Comparison of ENCODE assay signal across 3 cellular contexts in genomic region chr2:70188460-70188859, GRCh38.
TF ChIP-seq lines count a peak whose summit lies in the region.

No MANE protein-coding gene starts in this region.

TF ChIP-seq in A549, 52 proteins besides CTCF, POLR2A, EP300 and RAD21:
- TF ChIP-seq FOSL2 (IDR thresholded peaks at IDR 0.05) (no peak), FOSL2 (CRISPR knock-in tag; IDR thresholded peaks at IDR 0.05) (peak; percentile 64; the same call in 1 of the 2 replicates), RARB (CRISPR knock-in tag; IDR thresholded peaks at IDR 0.05) (no peak)

TF ChIP-seq in HCT116, 20 proteins besides CTCF, POLR2A, EP300 and RAD21:
- TF ChIP-seq SRF (IDR thresholded peaks at IDR 0.05; ENCODE audit: low read depth): no peak
- no peak for TF ChIP-seq ZBTB33 (IDR thresholded peaks at IDR 0.05; ENCODE audit: extremely low read depth, insufficient replicate concordance, low read length)
- TF ChIP-seq CBX3 (IDR thresholded peaks at IDR 0.05; ENCODE audit: low read depth): no peak
- TF ChIP-seq ZFX (IDR thresholded peaks at IDR 0.05): no peak
- no peak for TF ChIP-seq EZH2phosphoT487 (IDR thresholded peaks at IDR 0.05; ENCODE audit: borderline replicate concordance)
- TF ChIP-seq MAX (IDR thresholded peaks at IDR 0.05): no peak
- no peak for TF ChIP-seq EGR1 (IDR thresholded peaks at IDR 0.05; ENCODE audit: low read depth)
- TF ChIP-seq ELF1 (IDR thresholded peaks at IDR 0.05; ENCODE audit: borderline replicate concordance, low read depth): no peak
- no peak for TF ChIP-seq FOSL1 (IDR thresholded peaks at IDR 0.05; ENCODE audit: low read depth)
- no peak for TF ChIP-seq POLR2AphosphoS5 (IDR thresholded peaks at IDR 0.05; ENCODE audit: low read depth, low read length)
- no peak for TF ChIP-seq SP1 (IDR thresholded peaks at IDR 0.05; ENCODE audit: low read depth)
- no peak for TF ChIP-seq JUND (IDR thresholded peaks at IDR 0.05)
- no peak for TF ChIP-seq SIN3A (IDR thresholded peaks at IDR 0.05; ENCODE audit: low read depth)
- TF ChIP-seq REST (IDR thresholded peaks at IDR 0.05; ENCODE audit: low read depth): no peak
- no peak for TF ChIP-seq EZH2 (IDR thresholded peaks at IDR 0.05)
- no peak for TF ChIP-seq TCF7L2 (IDR thresholded peaks at IDR 0.05; ENCODE audit: borderline replicate concordance, extremely low read depth, insufficient read depth, insufficient read length)
- TF ChIP-seq ZNF274 (IDR thresholded peaks at IDR 0.05; ENCODE audit: low read depth, low read length): no peak
- TF ChIP-seq ATF3 (IDR thresholded peaks at IDR 0.05): no peak

TF ChIP-seq in HepG2, 621 proteins besides CTCF, POLR2A, EP300 and RAD21 (continues in another document):
- no peak for TF ChIP-seq NR3C1 (CRISPR knock-in tag; IDR thresholded peaks at IDR 0.05)
- TF ChIP-seq, protein P1, sequence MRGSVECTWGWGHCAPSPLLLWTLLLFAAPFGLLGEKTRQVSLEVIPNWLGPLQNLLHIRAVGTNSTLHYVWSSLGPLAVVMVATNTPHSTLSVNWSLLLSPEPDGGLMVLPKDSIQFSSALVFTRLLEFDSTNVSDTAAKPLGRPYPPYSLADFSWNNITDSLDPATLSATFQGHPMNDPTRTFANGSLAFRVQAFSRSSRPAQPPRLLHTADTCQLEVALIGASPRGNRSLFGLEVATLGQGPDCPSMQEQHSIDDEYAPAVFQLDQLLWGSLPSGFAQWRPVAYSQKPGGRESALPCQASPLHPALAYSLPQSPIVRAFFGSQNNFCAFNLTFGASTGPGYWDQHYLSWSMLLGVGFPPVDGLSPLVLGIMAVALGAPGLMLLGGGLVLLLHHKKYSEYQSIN (CRISPR knock-in tag; IDR thresholded peaks at IDR 0.05; ENCODE audit: borderline replicate concordance): no peak
- TF ChIP-seq ZNF619 (CRISPR knock-in tag; IDR thresholded peaks at IDR 0.05): no peak
- no peak for TF ChIP-seq ZSCAN20 (CRISPR knock-in tag; IDR thresholded peaks at IDR 0.05; ENCODE audit: borderline replicate concordance)
- TF ChIP-seq, protein P2, sequence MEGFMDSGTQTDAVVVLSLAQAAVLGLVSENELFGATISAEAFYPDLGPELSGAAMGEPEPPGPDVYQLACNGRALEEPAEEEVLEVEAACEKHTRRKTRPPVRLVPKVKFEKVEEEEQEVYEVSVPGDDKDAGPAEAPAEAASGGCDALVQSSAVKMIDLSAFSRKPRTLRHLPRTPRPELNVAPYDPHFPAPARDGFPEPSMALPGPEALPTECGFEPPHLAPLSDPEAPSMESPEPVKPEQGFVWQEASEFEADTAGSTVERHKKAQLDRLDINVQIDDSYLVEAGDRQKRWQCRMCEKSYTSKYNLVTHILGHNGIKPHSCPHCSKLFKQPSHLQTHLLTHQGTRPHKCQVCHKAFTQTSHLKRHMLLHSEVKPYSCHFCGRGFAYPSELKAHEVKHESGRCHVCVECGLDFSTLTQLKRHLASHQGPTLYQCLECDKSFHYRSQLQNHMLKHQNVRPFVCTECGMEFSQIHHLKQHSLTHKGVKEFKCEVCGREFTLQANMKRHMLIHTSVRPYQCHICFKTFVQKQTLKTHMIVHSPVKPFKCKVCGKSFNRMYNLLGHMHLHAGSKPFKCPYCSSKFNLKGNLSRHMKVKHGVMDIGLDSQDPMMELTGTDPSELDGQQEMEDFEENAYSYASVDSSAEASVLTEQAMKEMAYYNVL (CRISPR knock-in tag; IDR thresholded peaks at IDR 0.05; ENCODE audit: borderline replicate concordance): no peak
- 0 out of 2 replicates have a peak, but pooled peaks have one; percentile 46 for TF ChIP-seq FOXO4 (CRISPR knock-in tag; conservative IDR thresholded peaks at IDR 0.05)
- 0 out of 2 replicates have a peak, but pooled peaks have one; percentile 34 for TF ChIP-seq BCL6 (CRISPR knock-in tag; IDR thresholded peaks at IDR 0.05)
- TF ChIP-seq TFAP4 (IDR thresholded peaks at IDR 0.05; ENCODE audit: borderline replicate concordance, low read depth): peak; percentile 20; the same call in 1 of the 2 replicates
- TF ChIP-seq ZNF430 (CRISPR knock-in tag; IDR thresholded peaks at IDR 0.05): no peak
- no peak for TF ChIP-seq ZNF451 (CRISPR knock-in tag; IDR thresholded peaks at IDR 0.05)
- TF ChIP-seq, protein P3, sequence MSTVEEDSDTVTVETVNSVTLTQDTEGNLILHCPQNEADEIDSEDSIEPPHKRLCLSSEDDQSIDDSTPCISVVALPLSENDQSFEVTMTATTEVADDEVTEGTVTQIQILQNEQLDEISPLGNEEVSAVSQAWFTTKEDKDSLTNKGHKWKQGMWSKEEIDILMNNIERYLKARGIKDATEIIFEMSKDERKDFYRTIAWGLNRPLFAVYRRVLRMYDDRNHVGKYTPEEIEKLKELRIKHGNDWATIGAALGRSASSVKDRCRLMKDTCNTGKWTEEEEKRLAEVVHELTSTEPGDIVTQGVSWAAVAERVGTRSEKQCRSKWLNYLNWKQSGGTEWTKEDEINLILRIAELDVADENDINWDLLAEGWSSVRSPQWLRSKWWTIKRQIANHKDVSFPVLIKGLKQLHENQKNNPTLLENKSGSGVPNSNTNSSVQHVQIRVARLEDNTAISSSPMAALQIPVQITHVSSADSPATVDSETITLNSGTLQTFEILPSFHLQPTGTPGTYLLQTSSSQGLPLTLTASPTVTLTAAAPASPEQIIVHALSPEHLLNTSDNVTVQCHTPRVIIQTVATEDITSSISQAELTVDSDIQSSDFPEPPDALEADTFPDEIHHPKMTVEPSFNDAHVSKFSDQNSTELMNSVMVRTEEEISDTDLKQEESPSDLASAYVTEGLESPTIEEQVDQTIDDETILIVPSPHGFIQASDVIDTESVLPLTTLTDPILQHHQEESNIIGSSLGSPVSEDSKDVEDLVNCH (CRISPR knock-in tag; IDR thresholded peaks at IDR 0.05): no peak
- TF ChIP-seq ZNF10 (CRISPR knock-in tag; IDR thresholded peaks at IDR 0.05; ENCODE audit: borderline replicate concordance, low read depth): no peak
- TF ChIP-seq RARG (CRISPR knock-in tag; IDR thresholded peaks at IDR 0.05; ENCODE audit: low read depth): no peak
- no peak for TF ChIP-seq ARID4A (CRISPR knock-in tag; IDR thresholded peaks at IDR 0.05; ENCODE audit: borderline replicate concordance)
- TF ChIP-seq ZSCAN9 (CRISPR knock-in tag; IDR thresholded peaks at IDR 0.05; ENCODE audit: borderline replicate concordance): peak; percentile 92
- TF ChIP-seq RFX5 (IDR thresholded peaks at IDR 0.05; ENCODE audit: low read depth, low read length): no peak
- TF ChIP-seq U2AF2 (IDR thresholded peaks at IDR 0.05; ENCODE audit: low read depth, low read length): no peak
- TF ChIP-seq, protein P4, sequence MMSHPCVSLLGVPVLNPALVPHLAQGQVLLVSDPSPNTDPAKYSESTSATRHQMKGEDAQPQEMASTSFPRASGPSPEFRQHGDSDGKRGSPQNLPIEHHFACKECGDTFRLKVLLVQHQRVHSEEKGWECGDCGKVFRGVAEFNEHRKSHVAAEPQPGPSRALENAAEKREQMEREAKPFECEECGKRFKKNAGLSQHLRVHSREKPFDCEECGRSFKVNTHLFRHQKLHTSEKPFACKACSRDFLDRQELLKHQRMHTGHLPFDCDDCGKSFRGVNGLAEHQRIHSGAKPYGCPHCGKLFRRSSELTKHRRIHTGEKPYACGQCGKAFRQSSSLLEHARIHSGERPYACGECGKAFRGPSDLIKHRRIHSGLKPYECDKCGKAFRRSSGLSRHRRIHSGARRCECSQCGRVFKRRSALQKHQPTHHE (CRISPR knock-in tag; IDR thresholded peaks at IDR 0.05; ENCODE audit: borderline replicate concordance): no peak
- TF ChIP-seq, protein P5, sequence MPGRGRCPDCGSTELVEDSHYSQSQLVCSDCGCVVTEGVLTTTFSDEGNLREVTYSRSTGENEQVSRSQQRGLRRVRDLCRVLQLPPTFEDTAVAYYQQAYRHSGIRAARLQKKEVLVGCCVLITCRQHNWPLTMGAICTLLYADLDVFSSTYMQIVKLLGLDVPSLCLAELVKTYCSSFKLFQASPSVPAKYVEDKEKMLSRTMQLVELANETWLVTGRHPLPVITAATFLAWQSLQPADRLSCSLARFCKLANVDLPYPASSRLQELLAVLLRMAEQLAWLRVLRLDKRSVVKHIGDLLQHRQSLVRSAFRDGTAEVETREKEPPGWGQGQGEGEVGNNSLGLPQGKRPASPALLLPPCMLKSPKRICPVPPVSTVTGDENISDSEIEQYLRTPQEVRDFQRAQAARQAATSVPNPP (CRISPR knock-in tag; IDR thresholded peaks at IDR 0.05): no peak
- TF ChIP-seq, protein P6, sequence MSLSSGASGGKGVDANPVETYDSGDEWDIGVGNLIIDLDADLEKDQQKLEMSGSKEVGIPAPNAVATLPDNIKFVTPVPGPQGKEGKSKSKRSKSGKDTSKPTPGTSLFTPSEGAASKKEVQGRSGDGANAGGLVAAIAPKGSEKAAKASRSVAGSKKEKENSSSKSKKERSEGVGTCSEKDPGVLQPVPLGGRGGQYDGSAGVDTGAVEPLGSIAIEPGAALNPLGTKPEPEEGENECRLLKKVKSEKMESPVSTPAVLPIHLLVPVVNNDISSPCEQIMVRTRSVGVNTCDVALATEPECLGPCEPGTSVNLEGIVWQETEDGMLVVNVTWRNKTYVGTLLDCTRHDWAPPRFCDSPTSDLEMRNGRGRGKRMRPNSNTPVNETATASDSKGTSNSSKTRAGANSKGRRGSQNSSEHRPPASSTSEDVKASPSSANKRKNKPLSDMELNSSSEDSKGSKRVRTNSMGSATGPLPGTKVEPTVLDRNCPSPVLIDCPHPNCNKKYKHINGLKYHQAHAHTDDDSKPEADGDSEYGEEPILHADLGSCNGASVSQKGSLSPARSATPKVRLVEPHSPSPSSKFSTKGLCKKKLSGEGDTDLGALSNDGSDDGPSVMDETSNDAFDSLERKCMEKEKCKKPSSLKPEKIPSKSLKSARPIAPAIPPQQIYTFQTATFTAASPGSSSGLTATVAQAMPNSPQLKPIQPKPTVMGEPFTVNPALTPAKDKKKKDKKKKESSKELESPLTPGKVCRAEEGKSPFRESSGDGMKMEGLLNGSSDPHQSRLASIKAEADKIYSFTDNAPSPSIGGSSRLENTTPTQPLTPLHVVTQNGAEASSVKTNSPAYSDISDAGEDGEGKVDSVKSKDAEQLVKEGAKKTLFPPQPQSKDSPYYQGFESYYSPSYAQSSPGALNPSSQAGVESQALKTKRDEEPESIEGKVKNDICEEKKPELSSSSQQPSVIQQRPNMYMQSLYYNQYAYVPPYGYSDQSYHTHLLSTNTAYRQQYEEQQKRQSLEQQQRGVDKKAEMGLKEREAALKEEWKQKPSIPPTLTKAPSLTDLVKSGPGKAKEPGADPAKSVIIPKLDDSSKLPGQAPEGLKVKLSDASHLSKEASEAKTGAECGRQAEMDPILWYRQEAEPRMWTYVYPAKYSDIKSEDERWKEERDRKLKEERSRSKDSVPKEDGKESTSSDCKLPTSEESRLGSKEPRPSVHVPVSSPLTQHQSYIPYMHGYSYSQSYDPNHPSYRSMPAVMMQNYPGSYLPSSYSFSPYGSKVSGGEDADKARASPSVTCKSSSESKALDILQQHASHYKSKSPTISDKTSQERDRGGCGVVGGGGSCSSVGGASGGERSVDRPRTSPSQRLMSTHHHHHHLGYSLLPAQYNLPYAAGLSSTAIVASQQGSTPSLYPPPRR (CRISPR knock-in tag; IDR thresholded peaks at IDR 0.05; ENCODE audit: borderline replicate concordance): no peak
- no peak for TF ChIP-seq SMAD1 (CRISPR knock-in tag; IDR thresholded peaks at IDR 0.05; ENCODE audit: borderline replicate concordance, low read depth)
- TF ChIP-seq GATA4 (IDR thresholded peaks at IDR 0.05; ENCODE audit: borderline replicate concordance, low read depth): no peak
- no peak for TF ChIP-seq RBFOX2 (IDR thresholded peaks at IDR 0.05; ENCODE audit: low read depth, low read length)
- TF ChIP-seq HNF4G (IDR thresholded peaks at IDR 0.05; ENCODE audit: borderline replicate concordance, low read depth, low read length): peak; percentile 97
- TF ChIP-seq HNF4G (CRISPR knock-in tag; IDR thresholded peaks at IDR 0.05; ENCODE audit: borderline replicate concordance, low read depth): peak; percentile 85; the same call in 1 of the 2 replicates
- TF ChIP-seq ZNF253 (CRISPR knock-in tag; IDR thresholded peaks at IDR 0.05; ENCODE audit: borderline replicate concordance): no peak
- peak; percentile 67; the same call in 1 of the 2 replicates for TF ChIP-seq KLF9 (CRISPR knock-in tag; IDR thresholded peaks at IDR 0.05; ENCODE audit: low read depth)
- TF ChIP-seq, protein P7, sequence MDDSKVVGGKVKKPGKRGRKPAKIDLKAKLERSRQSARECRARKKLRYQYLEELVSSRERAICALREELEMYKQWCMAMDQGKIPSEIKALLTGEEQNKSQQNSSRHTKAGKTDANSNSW (CRISPR knock-in tag; IDR thresholded peaks at IDR 0.05; ENCODE audit: borderline replicate concordance): no peak
- TF ChIP-seq GLI4 (CRISPR knock-in tag; IDR thresholded peaks at IDR 0.05; ENCODE audit: borderline replicate concordance): no peak
